19 cellular contexts compared by ENCODE assay signal in genomic region chr11:113715273-113715672, GRCh38. TPM values are rescaled to one million over a fixed set of nuclear protein-coding genes. Genes with fewer than 3 reads are reported as not detected.
DNase-seq lines count a peak whose midpoint lies in the region; ATAC-seq and TF ChIP-seq lines count a peak whose summit lies in the region.
"Had no signal": no experiment of that assay in that cellular context is flagged by ENCODE, and none has a peak within 500 bp of the region (broad histone marks: within the 10 kb centered on the region; RNA-seq: fewer than 3 reads in every experiment).

No MANE protein-coding gene starts in this region.

- no peaks in the 10 kb centered on the region for H3K9me3 Mint-ChIP-seq in natural killer cell
- H3K9me3 Mint-ChIP-seq: HFFc6 had no signal

- no peak overlapping the region for H3K4me3 Mint-ChIP-seq in natural killer cell
- H3K4me3 Mint-ChIP-seq: CD4-positive, CD25-positive, alpha-beta regulatory T cell; CD8-positive, alpha-beta memory T cell; HFFc6; IgD-negative memory B cell had no signal

- H3K36me3 Mint-ChIP-seq in natural killer cell = no peaks in the 10 kb centered on the region

- no peak overlapping the region for H3K27ac Mint-ChIP-seq in natural killer cell
- H3K27ac Mint-ChIP-seq: CD4-positive, CD25-positive, alpha-beta regulatory T cell; HFFc6; IgD-negative memory B cell had no signal

- intact Hi-C loops in left colon (cut with DNase I, micrococcal nuclease) = no loop called here
- intact Hi-C loops in natural killer cell (cut with micrococcal nuclease) = no loop called here

- peak overlapping the region; percentile 88 for H3K27ac ChIP-seq in caudate nucleus (ENCODE audit: low read depth, low read length)
- H3K27ac ChIP-seq in substantia nigra (ENCODE audit: low read depth, low read length, poor library complexity, severe bottlenecking) = peak overlapping the region; percentile 95

- TF ChIP-seq POLR2A in erythroblast (IDR thresholded peaks at IDR 0.05; ENCODE audit: low read length) = no peak

- TF ChIP-seq CTCF in natural killer cell (IDR thresholded peaks at IDR 0.05) = no peak

- H3K4me1 Mint-ChIP-seq in natural killer cell = no peaks in the 10 kb centered on the region
- H3K4me1 Mint-ChIP-seq: CD4-positive, CD25-positive, alpha-beta regulatory T cell; CD8-positive, alpha-beta memory T cell; IgD-negative memory B cell had no signal

- ATAC-seq in GM18519 (IDR thresholded peaks at IDR 0.05; ENCODE audit: low FRiP score, unreplicated experiment) = no peak
- no peak for ATAC-seq in left colon
- ATAC-seq in natural killer cell = no peak
- ATAC-seq: HCT116, HepG2 had no signal

- DNase-seq in caudate nucleus (lab: John Stamatoyannopoulos, UW) (no peak), erythroblast (lab: John Stamatoyannopoulos, UW) (peak; percentile 30 to 33), substantia nigra (lab: John Stamatoyannopoulos, UW) (no peak), left colon (no peak), natural killer cell (no peak)
- DNase-seq in stimulated activated CD4-positive, alpha-beta T cell treated with anti-CD3 and anti-CD28 coated beads, Interleukin-4, amount 100 ng/mL, for 1 hour = no peak
- DNase-seq: ACHN; BE2C; CD4-positive, CD25-positive, alpha-beta regulatory T cell; CD8-positive, alpha-beta memory T cell; COR-L47; DMS 273 treated with DMSO at 0.1 percent for 48 hours; GOT3; H7; HFFc6 had no signal

- no peaks in the 10 kb centered on the region for H3K27me3 Mint-ChIP-seq in natural killer cell (ENCODE audit: low read depth in 2 of 2)
- H3K27me3 Mint-ChIP-seq: CD4-positive, CD25-positive, alpha-beta regulatory T cell; CD8-positive, alpha-beta memory T cell; IgD-negative memory B cell had no signal

RNA-seq across cellular contexts. Expression of gene TMPRSS5, which starts 9.2 kb away (rescaled TPM):
- under 1 TPM; 0.47 to 0.73 TPM for total RNA-seq in left colon
- 1 to 10 TPM in 2 of 3 donors, under 1 TPM in 1; 0.60 to 2.2 (median 1.1) TPM for total RNA-seq in natural killer cell

RNA-seq across cellular contexts. Expression of gene ZW10, which starts 58.2 kb away (rescaled TPM):
- 10 to 100 TPM in 1 of 2 donors, 1 to 10 TPM in 1; 9.1 to 11.8 TPM for total RNA-seq in left colon
- 1 to 10 TPM; 5.8 to 9.6 (median 6.6) TPM for total RNA-seq in natural killer cell

Comparison
In these comparisons a context has a peak if more than half of its experiments do, and no peak if none do; other contexts are left out.
1. DNase-seq: peak in erythroblast (2 of 2); none in caudate nucleus (0 of 61), substantia nigra (0 of 49), stimulated activated CD4-positive, alpha-beta T cell treated with anti-CD3 and anti-CD28 coated beads, Interleukin-4, amount 100 ng/mL, for 1 hour (single experiment), left colon (0 of 2) and natural killer cell (single experiment).